ENCODE assay signal across 8 cellular contexts in the genomic region with DNA sequence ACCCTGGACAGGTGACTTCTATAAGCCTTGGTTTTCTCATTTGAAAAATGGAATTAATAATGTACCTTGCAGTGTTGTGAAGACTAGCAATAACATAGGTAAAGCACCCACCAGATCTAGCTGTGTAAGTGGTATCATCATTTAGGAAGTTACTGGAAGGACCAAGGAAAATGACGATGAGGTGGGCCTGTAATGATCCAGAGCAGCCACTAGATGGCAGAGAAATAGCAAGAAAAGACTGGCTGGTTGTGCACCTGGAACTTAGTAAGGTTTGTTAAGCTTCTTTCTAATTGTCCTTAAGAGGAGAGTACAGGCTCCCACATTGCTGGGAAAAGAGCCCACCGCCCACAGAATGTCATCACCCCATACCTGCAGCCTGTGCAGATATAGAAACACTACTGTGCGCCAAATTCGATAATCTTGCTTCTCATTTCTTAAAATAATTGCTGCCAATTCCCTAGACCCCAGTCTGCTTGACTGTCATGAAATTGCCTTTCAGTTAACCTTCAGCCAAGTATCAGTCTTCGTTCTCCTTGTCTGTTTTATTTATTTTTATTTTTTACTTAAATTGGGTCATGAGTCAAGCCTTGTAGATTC. TPM values are rescaled to one million over a fixed set of nuclear protein-coding genes. Genes with fewer than 3 reads are reported as not detected.
DNase-seq lines count a peak whose midpoint lies in the region; ATAC-seq and TF ChIP-seq lines count a peak whose summit lies in the region.

No MANE protein-coding gene starts in this region.

- in situ Hi-C loops in T47D (cut with HindIII; ENCODE audit: low pct_unique_long_range_greater_than_20kb, low sequenced_read_pairs) = no loop called here

- H3K4me3 ChIP-seq in Karpas-422 (ENCODE audit: low read length) (no peak overlapping the region), Peyer's patch (no peak overlapping the region), upper lobe of left lung (no peak overlapping the region)

- H3K27ac ChIP-seq in Karpas-422 (ENCODE audit: low read length) (no peak overlapping the region), Peyer's patch (no peak overlapping the region), upper lobe of left lung (no peak overlapping the region)

- peaks cover 12% of the 10 kb centered on the region; the same call in 1 of the 2 replicates for H3K36me3 ChIP-seq in Karpas-422 (ENCODE audit: insufficient read depth, low read length)
- H3K36me3 ChIP-seq in Peyer's patch = peaks cover 0 to 14% (median 0%) of the 10 kb centered on the region in 3 donors
- H3K36me3 ChIP-seq in upper lobe of left lung = peaks cover 0 to 44% (median 4%) of the 10 kb centered on the region in 4 donors

- peaks cover 26% of the 10 kb centered on the region for H3K79me2 ChIP-seq in Karpas-422 (ENCODE audit: low read length)

- no peak overlapping the region for H3K9ac ChIP-seq in Karpas-422 (ENCODE audit: low read length)

- WGBS in upper lobe of left lung, 2 donors = 62 to 69% methylated on average over 5 of the region's 5 CpGs

- TF ChIP-seq POLR2A in Peyer's patch (IDR thresholded peaks at IDR 0.05) (no peak), upper lobe of left lung (IDR thresholded peaks at IDR 0.05) (no peak)

- peaks cover 13% of the 10 kb centered on the region for H4K20me1 ChIP-seq in Karpas-422 (ENCODE audit: insufficient read depth, low read depth, low read length)

- H3K4me2 ChIP-seq in Karpas-422 (ENCODE audit: low read depth, low read length, poor library complexity, severe bottlenecking) = no peak overlapping the region

- H3K4me1 ChIP-seq in Karpas-422 (ENCODE audit: low read length) (no peaks in the 10 kb centered on the region), Peyer's patch (peaks cover 0 to 34% (median 3%) of the 10 kb centered on the region in 4 donors), upper lobe of left lung (peaks cover 3 to 33% (median 5%) of the 10 kb centered on the region in 4 donors)

- H3K9me3 ChIP-seq in Karpas-422 (ENCODE audit: low read length) (no peaks in the 10 kb centered on the region), Peyer's patch (no peaks in the 10 kb centered on the region), upper lobe of left lung (no peaks in the 10 kb centered on the region)

- no peaks in the 10 kb centered on the region for H3K9me2 ChIP-seq in Karpas-422 (replicated peaks; ENCODE audit: insufficient read depth, low read length)

- TF ChIP-seq CTCF in Peyer's patch (IDR thresholded peaks at IDR 0.05) (peak; percentile 71 to 86 (median 83)), upper lobe of left lung (IDR thresholded peaks at IDR 0.05) (peak; percentile 57 to 84 (median 75))

- H3K27me3 ChIP-seq in Karpas-422 (ENCODE audit: low read length) (no peaks in the 10 kb centered on the region), Peyer's patch (no peaks in the 10 kb centered on the region), upper lobe of left lung (no peaks in the 10 kb centered on the region)

- no peak overlapping the region for H2AFZ ChIP-seq in Karpas-422 (ENCODE audit: low read length)

- TF ChIP-seq EP300 in upper lobe of left lung (IDR thresholded peaks at IDR 0.05) = no peak

- ATAC-seq in left lobe of liver = peak; percentile 89
- peak in 1 of 2 donors; percentile 69 for ATAC-seq in upper lobe of left lung (ENCODE audit: low FRiP score in 2 of 2)

- DNase-seq in activated CD4-positive, alpha-beta T cell treated with anti-CD3 and anti-CD28 coated beads for 48 hours = peak; percentile 30
- DNase-seq in activated CD4-positive, alpha-beta T cell treated with anti-CD3 and anti-CD28 coated beads, Interleukin-2, amount 50 U/mL, for 4 hours = no peak
- DNase-seq in Karpas-422 (peak; percentile 81), Peyer's patch (peak in 1 of 3 donors; percentile 16), T47D (ENCODE audit: low read depth in 1 of 2, low spot score in 1 of 2) (peak; percentile 38 to 63), left lobe of liver (ENCODE audit: low spot score) (no peak), upper lobe of left lung (no peak), occipital lobe (lab: John Stamatoyannopoulos, UW) (no peak)

RNA-seq across cellular contexts. Expression of gene WNT4, which starts 37.2 kb away (rescaled TPM):
- total RNA-seq in Karpas-422 (2014; rRNA removed; shearing (Covaris generic); ENCODE audit: low replicate concordance) = not detected in 2 replicates
- total RNA-seq in Peyer's patch (1 to 10 TPM; 1.4 to 5.0 (median 2.5) TPM), left lobe of liver (0.35 TPM), upper lobe of left lung (1 to 10 TPM; 1.0 to 3.2 (median 2.0) TPM), occipital lobe (5.6 TPM)

RNA-seq across cellular contexts. Expression of gene CDC42, which starts 53.2 kb away (rescaled TPM):
- 120 and 223 TPM in 2 replicates for total RNA-seq in Karpas-422 (2014; rRNA removed; shearing (Covaris generic); ENCODE audit: low replicate concordance)
- 100 to 1,000 TPM in 3 of 4 donors, 10 to 100 TPM in 1; 89.6 to 224 (median 157) TPM for total RNA-seq in Peyer's patch
- 69.8 TPM for total RNA-seq in left lobe of liver
- 100 to 1,000 TPM in 4 of 6 donors, 10 to 100 TPM in 2; 24.1 to 248 (median 213) TPM for total RNA-seq in upper lobe of left lung
- total RNA-seq in occipital lobe = 765 TPM

Comparison
In these comparisons a context has a peak if more than half of its experiments do, and no peak if none do; other contexts are left out.
1. DNase-seq: peak in activated CD4-positive, alpha-beta T cell treated with anti-CD3 and anti-CD28 coated beads for 48 hours (single experiment), Karpas-422 (single experiment) and T47D (2 of 2); none in activated CD4-positive, alpha-beta T cell treated with anti-CD3 and anti-CD28 coated beads, Interleukin-2, amount 50 U/mL, for 4 hours (0 of 2), left lobe of liver (single experiment), upper lobe of left lung (0 of 2) and occipital lobe (single experiment).